In the genomic region with DNA sequence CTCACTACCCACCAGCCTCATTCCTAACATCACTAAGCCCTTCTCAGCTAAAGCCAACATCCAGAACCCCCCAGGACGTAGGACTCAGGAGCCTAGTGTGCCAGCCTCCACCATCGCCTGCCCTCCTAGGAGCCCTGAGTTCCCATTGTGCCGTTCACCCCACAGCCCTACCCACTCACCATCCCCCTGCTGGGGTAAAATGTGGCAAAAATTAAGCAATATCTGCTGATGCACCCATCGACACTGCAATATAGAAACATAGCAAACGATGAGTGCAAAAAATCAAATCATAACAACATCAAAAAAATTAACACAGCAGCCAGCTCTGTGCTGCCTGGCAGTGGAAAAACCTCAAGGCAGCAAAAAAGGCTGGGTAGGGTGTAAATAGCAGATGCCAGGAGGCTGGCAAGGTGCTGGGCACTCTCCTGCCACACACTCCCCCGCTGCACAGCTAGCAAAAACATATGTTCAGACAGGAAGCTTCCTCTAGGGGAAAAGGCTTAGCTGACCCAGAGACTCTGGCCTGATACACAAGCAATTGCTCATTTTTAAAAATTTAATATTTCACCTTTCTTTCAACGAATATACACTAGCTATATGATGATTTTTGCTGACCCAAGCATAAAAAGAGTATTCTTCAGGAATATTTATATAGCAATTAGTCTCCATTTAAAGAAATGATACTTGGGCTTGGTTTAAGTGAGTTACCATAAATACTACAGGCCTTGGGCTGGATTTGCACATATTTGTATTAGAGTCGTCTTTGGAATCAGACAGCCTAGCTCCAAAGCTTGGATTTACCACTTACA, we compare ENCODE assay signal across 19 cellular contexts. TPM values are rescaled to one million over a fixed set of nuclear protein-coding genes. Genes with fewer than 3 reads are reported as not detected.
DNase-seq lines count a peak whose midpoint lies in the region; ATAC-seq and TF ChIP-seq lines count a peak whose summit lies in the region.
"Had no signal": no experiment of that assay in that cellular context is flagged by ENCODE, and none has a peak within 500 bp of the region (broad histone marks: within the 10 kb centered on the region; RNA-seq: fewer than 3 reads in every experiment).

No MANE protein-coding gene starts in this region.

- H3K4me2 ChIP-seq in DOHH2 (ENCODE audit: low read length) = peak overlapping the region; percentile 58
- peak overlapping the region; percentile 42 for H3K4me2 ChIP-seq in Karpas-422 (ENCODE audit: low read depth, low read length, poor library complexity, severe bottlenecking)
- no peak overlapping the region for H3K4me2 ChIP-seq in SK-N-SH
- H3K4me2 ChIP-seq in neuronal stem cell (ENCODE audit: insufficient read depth, low read length, poor library complexity, severe bottlenecking) = no peak overlapping the region
- H3K4me2 ChIP-seq: PC-9 had no signal

- TF ChIP-seq RAD21 in SK-N-SH (IDR thresholded peaks at IDR 0.05; ENCODE audit: low read length) = no peak

- H3K4me3 ChIP-seq in DOHH2 (ENCODE audit: low read length) = peak overlapping the region; percentile 24
- no peak overlapping the region for H3K4me3 ChIP-seq in Karpas-422 (ENCODE audit: low read length)
- no peak overlapping the region for H3K4me3 ChIP-seq in SK-N-SH (ENCODE audit: low read depth in 2 of 2, low read length in 1 of 2)
- H3K4me3 ChIP-seq in neuronal stem cell (ENCODE audit: low read length in 2 of 2) = no peak overlapping the region
- H3K4me3 ChIP-seq: ascending aorta, heart left ventricle, lower lobe of right lung, PC-9 had no signal

- H4K91ac ChIP-seq in neuronal stem cell (ENCODE audit: low read depth, low read length, poor library complexity) = no peak overlapping the region

- no peaks in the 10 kb centered on the region for H3K9me3 ChIP-seq in DOHH2 (ENCODE audit: control insufficient read depth, insufficient read depth, low read length)
- no peaks in the 10 kb centered on the region for H3K9me3 ChIP-seq in Karpas-422 (ENCODE audit: low read length)
- H3K9me3 ChIP-seq in SK-N-SH = no peaks in the 10 kb centered on the region
- H3K9me3 ChIP-seq in neuronal stem cell (replicated peaks in 1 of 2; ENCODE audit: control insufficient read depth in 2 of 2, insufficient read depth in 1 of 2, low read depth in 1 of 2, low read length in 2 of 2) = no peaks in the 10 kb centered on the region
- H3K9me3 ChIP-seq: ascending aorta, BE2C, heart left ventricle, lower lobe of right lung had no signal

- WGBS in SK-N-SH (ENCODE audit: low lambda C conversion rate) = 88% methylated on average over 8 of the region's 8 CpGs
- no CpG with 5 or more reads among the region's 8 CpGs for WGBS in neuronal stem cell (ENCODE audit: extremely low coverage in 2 of 2, insufficient read length in 2 of 2, insufficient replicate concordance in 1 of 2), 2 donors

- H3K9me2 ChIP-seq in DOHH2 (replicated peaks; ENCODE audit: control insufficient read depth, low read length) (no peaks in the 10 kb centered on the region), Karpas-422 (replicated peaks; ENCODE audit: insufficient read depth, low read length) (no peaks in the 10 kb centered on the region), SK-N-SH (no peaks in the 10 kb centered on the region)

- H3K9ac ChIP-seq in Karpas-422 (ENCODE audit: low read length) (no peak overlapping the region), SK-N-SH (no peak overlapping the region), neuronal stem cell (ENCODE audit: low read depth, low read length, poor library complexity) (no peak overlapping the region)
- H3K9ac ChIP-seq: parathyroid adenoma had no signal

- no peak overlapping the region for H2AFZ ChIP-seq in Karpas-422 (ENCODE audit: low read length)
- no peak overlapping the region for H2AFZ ChIP-seq in SK-N-SH (ENCODE audit: low read depth)
- H2AFZ ChIP-seq in neuronal stem cell (ENCODE audit: low read length) = no peak overlapping the region
- H2AFZ ChIP-seq: parathyroid adenoma, PC-9 had no signal

- CTCF ChIA-PET in SK-N-SH (lab: Yijun Ruan, JAX) = interaction anchor here (0.9 to 1.5 kb wide), 3 partner anchors 23 to 164 kb away, joined by 3 to 5 read pairs (median 3); no protein-coding TSS in a partner anchor

- H3K4ac ChIP-seq in neuronal stem cell (ENCODE audit: low read length) = no peak overlapping the region

- no peak overlapping the region for H2AK5ac ChIP-seq in neuronal stem cell (ENCODE audit: low read depth, low read length)

- no peak for TF ChIP-seq EP300 in SK-N-SH (IDR thresholded peaks at IDR 0.05; ENCODE audit: borderline replicate concordance in 1 of 2, low read depth in 1 of 2, low read length in 1 of 2)

- H3K79me2 ChIP-seq in DOHH2 (ENCODE audit: control insufficient read depth, low read length) = peaks cover 15% of the 10 kb centered on the region
- no peaks in the 10 kb centered on the region for H3K79me2 ChIP-seq in Karpas-422 (ENCODE audit: low read length)
- H3K79me2 ChIP-seq in SK-N-SH (ENCODE audit: insufficient read depth) = no peaks in the 10 kb centered on the region
- H3K79me2 ChIP-seq: parathyroid adenoma had no signal

- H3K36me3 ChIP-seq in DOHH2 (ENCODE audit: control insufficient read depth, low read length) = peaks cover 4% of the 10 kb centered on the region; the same call in 1 of the 2 replicates
- no peaks in the 10 kb centered on the region for H3K36me3 ChIP-seq in Karpas-422 (ENCODE audit: insufficient read depth, low read length)
- no peaks in the 10 kb centered on the region for H3K36me3 ChIP-seq in SK-N-SH (replicated peaks in 1 of 2; ENCODE audit: control insufficient read depth in 1 of 2, insufficient read depth in 2 of 2, low read length in 1 of 2)
- no peaks in the 10 kb centered on the region for H3K36me3 ChIP-seq in neuronal stem cell (replicated peaks in 1 of 2; ENCODE audit: control insufficient read depth in 2 of 2, insufficient read depth in 2 of 2, low read length in 2 of 2)
- H3K36me3 ChIP-seq: ascending aorta, BE2C, heart left ventricle, lower lobe of right lung had no signal

- ATAC-seq in HG03045 (IDR thresholded peaks at IDR 0.05; ENCODE audit: unreplicated experiment) (no peak), HG02642 (IDR thresholded peaks at IDR 0.05; ENCODE audit: poor library complexity, unreplicated experiment) (no peak), HG02610 (IDR thresholded peaks at IDR 0.05; ENCODE audit: unreplicated experiment) (no peak)
- ATAC-seq: heart left ventricle had no signal

- H3K14ac ChIP-seq in neuronal stem cell (ENCODE audit: low read length) = peak overlapping the region; percentile 75

- H3K23ac ChIP-seq in neuronal stem cell (ENCODE audit: low read depth, low read length, poor library complexity) = peak overlapping the region; percentile 5

- H2BK5ac ChIP-seq in neuronal stem cell (ENCODE audit: low read length) = no peak overlapping the region

- no peak overlapping the region for H2BK15ac ChIP-seq in neuronal stem cell (ENCODE audit: low read length)

- peaks cover 95% of the 10 kb centered on the region for H3K4me1 ChIP-seq in DOHH2 (ENCODE audit: control insufficient read depth, low read length)
- peaks cover 43% of the 10 kb centered on the region for H3K4me1 ChIP-seq in Karpas-422 (ENCODE audit: low read length)
- H3K4me1 ChIP-seq in SK-N-SH (ENCODE audit: control insufficient read depth in 1 of 2, insufficient read depth in 2 of 2, low read depth in 1 of 2, low read length in 1 of 2) = peaks cover 0 to 11% of the 10 kb centered on the region in 2 experiments; a peak in 2 of 4 replicates
- peaks cover 7 to 15% of the 10 kb centered on the region in 2 donors for H3K4me1 ChIP-seq in neuronal stem cell (ENCODE audit: control insufficient read depth in 2 of 2, insufficient read depth in 1 of 2, low read depth in 1 of 2, low read length in 2 of 2)
- H3K4me1 ChIP-seq: ascending aorta, BE2C, parathyroid adenoma had no signal

- H4K20me1 ChIP-seq in DOHH2 (ENCODE audit: control insufficient read depth, insufficient read depth, low read depth, low read length) (no peaks in the 10 kb centered on the region), Karpas-422 (ENCODE audit: insufficient read depth, low read depth, low read length) (no peaks in the 10 kb centered on the region), SK-N-SH (ENCODE audit: insufficient read depth) (no peaks in the 10 kb centered on the region)

- no peaks in the 10 kb centered on the region for H3K27me3 ChIP-seq in DOHH2 (ENCODE audit: control insufficient read depth, low read length)
- H3K27me3 ChIP-seq in Karpas-422 (ENCODE audit: low read length) = no peaks in the 10 kb centered on the region
- H3K27me3 ChIP-seq in SK-N-SH (ENCODE audit: insufficient read depth) = no peaks in the 10 kb centered on the region
- H3K27me3 ChIP-seq in neuronal stem cell (ENCODE audit: control insufficient read depth in 3 of 3, insufficient read depth in 3 of 3, low read depth in 1 of 3, low read length in 3 of 3) = no peaks in the 10 kb centered on the region
- H3K27me3 ChIP-seq: ascending aorta, BE2C, heart left ventricle had no signal

- no peak for TF ChIP-seq CTCF in DOHH2 (IDR thresholded peaks at IDR 0.05; ENCODE audit: low read depth, low read length, poor library complexity, severe bottlenecking)
- TF ChIP-seq CTCF in SK-N-SH (IDR thresholded peaks at IDR 0.05) = no peak

- H3K27ac ChIP-seq in DOHH2 (ENCODE audit: low read depth, low read length) (peak overlapping the region; percentile 54), Karpas-422 (ENCODE audit: low read length) (peak overlapping the region; percentile 70), SK-N-SH (ENCODE audit: low read depth in 2 of 2, low read length in 1 of 2) (peak overlapping the region in 1 of 2 experiments; percentile 68; a peak in 2 of 4 replicates), neuronal stem cell (replicated peaks; ENCODE audit: low read length) (no peak overlapping the region)
- H3K27ac ChIP-seq: ascending aorta, heart left ventricle, lower lobe of right lung, parathyroid adenoma, PC-9, VCaP had no signal

- no peak overlapping the region for H3K18ac ChIP-seq in neuronal stem cell (ENCODE audit: low read length)

- no peak overlapping the region for H2BK120ac ChIP-seq in neuronal stem cell (ENCODE audit: low read depth, low read length)

- peaks cover 2% of the 10 kb centered on the region for H3K79me1 ChIP-seq in neuronal stem cell (ENCODE audit: low read depth, low read length)

- peak; percentile 43 for DNase-seq in Karpas-422
- DNase-seq in SK-N-SH = peak; percentile 65
- DNase-seq in neuronal stem cell (ENCODE audit: low spot score) = no peak
- DNase-seq: activated CD4-positive, alpha-beta T cell treated with anti-CD3 and anti-CD28 coated beads, Interleukin-2, amount 50 U/mL, for 48 hours; activated naive CD4-positive, alpha-beta T cell treated with anti-CD3 and anti-CD28 coated beads, Interleukin-2, amount 10 ng/mL, durations not matched to agents 7 days and 5 days; activated T-cell treated with anti-CD3 and anti-CD28 coated beads for 4 hours; BE2C; heart left ventricle; lower lobe of right lung; NCI-H1930; NCI-H510A treated with DMSO at 0.1 percent for 48 hours; PC-9 had no signal

- no peak overlapping the region for H2BK12ac ChIP-seq in neuronal stem cell (ENCODE audit: low read length)

- POLR2A ChIA-PET in SK-N-SH (lab: Yijun Ruan, JAX) = no interaction called here

- H4K8ac ChIP-seq in neuronal stem cell (ENCODE audit: low read depth, low read length) = no peak overlapping the region

- H3F3A ChIP-seq in DOHH2 (ENCODE audit: control insufficient read depth, insufficient read depth) = peaks cover 29% of the 10 kb centered on the region
- peaks cover 6% of the 10 kb centered on the region for H3F3A ChIP-seq in SK-N-SH (replicated peaks; ENCODE audit: insufficient read depth)

RNA-seq across cellular contexts. Expression of a gene that starts 33.8 kb away (rescaled TPM):
- 7.1 and 9.8 TPM in 2 replicates for total RNA-seq in Karpas-422 (2014; rRNA removed; shearing (Covaris generic); ENCODE audit: low replicate concordance)
- polyA plus RNA-seq in SK-N-SH (2012; rRNA removed) = 1.9 and 2.7 TPM in 2 replicates
- polyA plus RNA-seq in SK-N-SH (2012; cell fraction: cytosol; rRNA removed) = 1.2 and 1.5 TPM in 2 replicates
- 7.4 and 13.7 TPM in 2 replicates for polyA plus RNA-seq in SK-N-SH (2012; cell fraction: nucleus; rRNA removed)
- 4.6 TPM for polyA plus RNA-seq in neuronal stem cell (2013, experiment 1 of 2)
- 4.9 TPM for polyA plus RNA-seq in neuronal stem cell (2013, experiment 2 of 2)

Comparison
In these comparisons a context has a peak if more than half of its experiments do, and no peak if none do; other contexts are left out.
1. H3K4me2 ChIP-seq: peak in DOHH2 (single experiment) and Karpas-422 (single experiment); none in SK-N-SH (single experiment) and neuronal stem cell (single experiment).